9 cellular contexts compared by ENCODE assay signal in the genomic region with DNA sequence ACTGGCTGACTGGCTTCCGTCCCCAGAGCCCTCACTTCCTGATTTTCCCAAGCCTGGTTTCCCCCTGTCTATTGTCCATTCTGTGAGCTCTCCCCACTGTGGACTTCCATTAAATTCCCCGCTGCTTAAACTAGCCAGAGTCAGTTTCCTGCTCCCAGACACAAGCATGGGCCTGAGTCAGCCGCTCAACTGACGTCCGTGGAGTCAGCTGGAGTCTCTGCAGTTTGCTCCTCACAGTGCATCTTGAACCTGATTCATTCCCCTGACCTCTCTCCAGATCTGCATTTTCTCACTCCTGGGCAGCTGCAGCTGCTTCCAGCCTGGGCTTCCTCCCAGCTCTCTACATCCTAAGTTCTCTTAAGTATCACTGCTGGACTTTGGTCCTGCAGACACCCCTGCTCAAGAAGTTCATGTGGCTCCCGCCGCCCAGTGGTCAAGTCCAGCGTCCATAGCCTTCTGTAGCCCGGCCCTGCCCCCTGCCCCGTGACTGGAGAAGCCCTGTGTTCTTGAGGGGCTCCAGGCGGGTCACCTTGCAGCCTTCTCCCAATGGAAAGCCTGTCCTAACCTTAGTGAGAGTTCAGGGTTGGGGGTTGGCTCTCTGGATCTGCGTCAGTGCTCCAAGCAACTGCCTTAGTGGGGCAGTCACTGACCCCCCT. TPM values are rescaled to one million over a fixed set of nuclear protein-coding genes. Genes with fewer than 3 reads are reported as not detected.
DNase-seq lines count a peak whose midpoint lies in the region; ATAC-seq and TF ChIP-seq lines count a peak whose summit lies in the region.
"Had no signal": no experiment of that assay in that cellular context is flagged by ENCODE, and none has a peak within 500 bp of the region (broad histone marks: within the 10 kb centered on the region; RNA-seq: fewer than 3 reads in every experiment).

No MANE protein-coding gene starts in this region.

- CTCF ChIA-PET in BJ (lab: Yijun Ruan, JAX), result interaction anchor here (0.9 to 2.6 kb wide), 5 partner anchors 9 to 674 kb away, joined by 3 to 15 read pairs (median 4); no protein-coding TSS in a partner anchor

- no peaks in the 10 kb centered on the region for H3K36me3 ChIP-seq in BJ (ENCODE audit: control insufficient read depth, insufficient read depth, low read length)

- H3K27me3 ChIP-seq in BJ (ENCODE audit: control insufficient read depth, insufficient read depth, low read length), result no peaks in the 10 kb centered on the region

- POLR2A ChIA-PET in BJ (lab: Charles Lee), result interaction anchor here (1.4 kb wide), 1 partner anchor 20 kb away, joined by 5 read pairs; the partner anchor contains the start of gene NFKBIA

- intact Hi-C loops in left ventricle myocardium superior (cut with micrococcal nuclease), result no loop called here

- peak; percentile 31; the same call in 1 of the 2 replicates for TF ChIP-seq CTCF in BJ (IDR thresholded peaks at IDR 0.05; ENCODE audit: insufficient read depth, low read depth, low read length)

- peak; percentile 60 for ATAC-seq in left ventricle myocardium superior
- ATAC-seq in GM18861 (IDR thresholded peaks at IDR 0.05; ENCODE audit: unreplicated experiment), result no peak
- ATAC-seq in GM19467 (IDR thresholded peaks at IDR 0.05; ENCODE audit: unreplicated experiment), result no peak
- no peak for ATAC-seq in GM18907 (IDR thresholded peaks at IDR 0.05; ENCODE audit: unreplicated experiment)
- ATAC-seq: activated T-cell treated with anti-CD3 and anti-CD28 coated beads, Interleukin-2, amount 50 U/mL, for 72 hours had no signal

- DNase-seq in BJ (ENCODE audit: low read depth) (peak; percentile 84), astrocyte of the hippocampus (ENCODE audit: low read depth, low spot score) (peak; percentile 84), left ventricle myocardium superior (peak; percentile 76), pulmonary artery endothelial cell (ENCODE audit: low read depth, low spot score) (peak; percentile 85), SIG-M5 (lab: John Stamatoyannopoulos, UW) (no peak)
- DNase-seq: activated T-cell treated with anti-CD3 and anti-CD28 coated beads, Interleukin-2, amount 50 U/mL, for 72 hours had no signal

- no peak overlapping the region for H3K4me3 ChIP-seq in BJ (ENCODE audit: low read depth, low read length)

RNA-seq across cellular contexts. Expression of gene NFKBIA, which starts 20.0 kb away (rescaled TPM):
- 35.3 and 73.2 TPM in 2 replicates for polyA plus RNA-seq in BJ (2011; rRNA removed)
- 131 and 193 TPM in 2 replicates for polyA minus RNA-seq in BJ (2011; rRNA and poly(A)+ RNA removed)
- total RNA-seq in left ventricle myocardium superior (96.4 TPM), pulmonary artery endothelial cell (128 and 166 TPM in 2 replicates)
